ENCODE assay signal across 8 cellular contexts in genomic region chr16:78444-79145, GRCh38. TPM values are rescaled to one million over a fixed set of nuclear protein-coding genes. Genes with fewer than 3 reads are reported as not detected.
DNase-seq lines count a peak whose midpoint lies in the region; ATAC-seq and TF ChIP-seq lines count a peak whose summit lies in the region.

No MANE protein-coding gene starts in this region.

- intact Hi-C loops in colonic mucosa (cut with DNase I), result no loop called here

- WGBS in urinary bladder, result 5% methylated on average over 36 of the region's 36 CpGs

- no peaks in the 10 kb centered on the region for H3K79me2 ChIP-seq in OCI-LY1 (ENCODE audit: insufficient read depth, low read length)

- H3K9me2 ChIP-seq in OCI-LY1 (ENCODE audit: low read depth, low read length), result no peaks in the 10 kb centered on the region

- H3K36me3 ChIP-seq in OCI-LY1 (ENCODE audit: insufficient read depth, low read length), result peaks cover 10% of the 10 kb centered on the region; the same call in 1 of the 2 replicates
- no peaks in the 10 kb centered on the region for H3K36me3 ChIP-seq in colonic mucosa
- peaks cover 2% of the 10 kb centered on the region for H3K36me3 ChIP-seq in urinary bladder (ENCODE audit: insufficient read depth)

- peak overlapping the region; percentile 7 for H3K27ac ChIP-seq in OCI-LY1 (ENCODE audit: low read depth, low read length, poor library complexity, severe bottlenecking)
- peak overlapping the region; percentile 96 for H3K27ac ChIP-seq in colonic mucosa
- peak overlapping the region; percentile 91 for H3K27ac ChIP-seq in urinary bladder (ENCODE audit: low read depth)

- no peaks in the 10 kb centered on the region for H4K20me1 ChIP-seq in OCI-LY1 (ENCODE audit: insufficient read depth, low read length)

- H3K4me2 ChIP-seq in OCI-LY1 (ENCODE audit: low read length), result peak overlapping the region; percentile 86

- H3K4me1 ChIP-seq in OCI-LY1 (ENCODE audit: insufficient read depth, low read length, severe bottlenecking) (peaks cover 19% of the 10 kb centered on the region), colonic mucosa (peaks cover 14% of the 10 kb centered on the region), urinary bladder (ENCODE audit: insufficient read depth) (no peaks in the 10 kb centered on the region)

- peak; percentile 15 for ATAC-seq in GM21737 (IDR thresholded peaks at IDR 0.05; ENCODE audit: unreplicated experiment)

- peak; percentile 69 for DNase-seq in GM03348 (ENCODE audit: low spot score)
- peak; percentile 34 for DNase-seq in colonic mucosa
- peak; percentile 65 to 70 for DNase-seq in lung microvascular endothelial cell (ENCODE audit: low read depth in 2 of 2)
- no peak for DNase-seq in stimulated activated CD4-positive, alpha-beta T cell treated with anti-CD3 and anti-CD28 coated beads, Interleukin-4, amount 100 ng/mL, for 4 hours
- DNase-seq in UCSD-AML1 (lab: John Stamatoyannopoulos, UW; ENCODE audit: unreplicated experiment), result no peak

- H2AFZ ChIP-seq in OCI-LY1 (ENCODE audit: low read length), result no peak overlapping the region

- H3K9me3 ChIP-seq in OCI-LY1 (ENCODE audit: low read length) (no peaks in the 10 kb centered on the region), colonic mucosa (no peaks in the 10 kb centered on the region)

- H3K9ac ChIP-seq in OCI-LY1 (ENCODE audit: low read length) (peak overlapping the region; percentile 95), colonic mucosa (ENCODE audit: low read depth in 2 of 2, low read length in 2 of 2) (peak overlapping the region; percentile 47 to 99)

- 0 out of 2 replicates have a peak, but pooled peaks cover 1% of the 10 kb centered on the region for H3K27me3 ChIP-seq in OCI-LY1 (ENCODE audit: insufficient read depth, low read length)
- H3K27me3 ChIP-seq in colonic mucosa, result no peaks in the 10 kb centered on the region

- TF ChIP-seq CTCF in OCI-LY1 (IDR thresholded peaks at IDR 0.05; ENCODE audit: low read length) (no peak), colonic mucosa (IDR thresholded peaks at IDR 0.05) (no peak)

- no peaks in the 10 kb centered on the region for H3F3A ChIP-seq in OCI-LY1 (ENCODE audit: insufficient read depth, low read length)

- H3K4me3 ChIP-seq in OCI-LY1 (ENCODE audit: low read depth, low read length, poor library complexity, severe bottlenecking) (peak overlapping the region; percentile 93), colonic mucosa (peak overlapping the region; percentile 95), urinary bladder (ENCODE audit: low read depth, low read length) (peak overlapping the region; percentile 87)

RNA-seq across cellular contexts. Expression of gene MPG, which starts 0.6 kb away (rescaled TPM):
- total RNA-seq in colonic mucosa, result 10 to 100 TPM; 39.3 to 42.1 TPM
- total RNA-seq in lung microvascular endothelial cell, result 186 and 202 TPM in 2 replicates
- 58.8 TPM for total RNA-seq in urinary bladder
- 89.6 TPM for polyA plus RNA-seq in urinary bladder

RNA-seq across cellular contexts. Expression of gene RHBDF1, which starts 6.2 kb away (rescaled TPM):
- 10 to 100 TPM; 28.6 to 35.3 TPM for total RNA-seq in colonic mucosa
- total RNA-seq in lung microvascular endothelial cell, result 12.6 and 24.8 TPM in 2 replicates
- 34.7 TPM for total RNA-seq in urinary bladder
- 50.3 TPM for polyA plus RNA-seq in urinary bladder

RNA-seq across cellular contexts. Expression of gene SNRNP25, which starts 25.0 kb away (rescaled TPM):
- total RNA-seq in colonic mucosa, result 10 to 100 TPM; 20.6 to 48.3 TPM
- 14.1 and 25.7 TPM in 2 replicates for total RNA-seq in lung microvascular endothelial cell
- total RNA-seq in urinary bladder, result 9.5 TPM
- 29.5 TPM for polyA plus RNA-seq in urinary bladder

RNA-seq across cellular contexts. Expression of gene POLR3K, which starts 25.2 kb away (rescaled TPM):
- total RNA-seq in colonic mucosa (10 to 100 TPM in 1 of 2 donors, 1 to 10 TPM in 1; 8.5 to 23.6 TPM), lung microvascular endothelial cell (4.6 and 5.2 TPM in 2 replicates), urinary bladder (3.4 TPM)
- polyA plus RNA-seq in urinary bladder, result 16.8 TPM

RNA-seq across cellular contexts. Expression of gene NPRL3, which starts 59.9 kb away (rescaled TPM):
- total RNA-seq in colonic mucosa (10 to 100 TPM; 13.4 to 26.4 TPM), lung microvascular endothelial cell (2.4 and 3.6 TPM in 2 replicates), urinary bladder (9.7 TPM)
- 25.5 TPM for polyA plus RNA-seq in urinary bladder

Comparison
In these comparisons a context has a peak if more than half of its experiments do, and no peak if none do; other contexts are left out.
1. DNase-seq: peak in GM03348 (single experiment), colonic mucosa (single experiment) and lung microvascular endothelial cell (2 of 2); none in stimulated activated CD4-positive, alpha-beta T cell treated with anti-CD3 and anti-CD28 coated beads, Interleukin-4, amount 100 ng/mL, for 4 hours (0 of 2) and UCSD-AML1 (single experiment).
2. H3K27ac ChIP-seq: peak in every context shown above with its lines; median percentile 96 in colonic mucosa; 91 in urinary bladder; 7 in OCI-LY1.
3. Peak in every context shown above with its lines, with median percentiles within 50 percentile points of each other: H3K4me3 ChIP-seq.